ENCODE assay signal across 1 cellular context in the genomic region with DNA sequence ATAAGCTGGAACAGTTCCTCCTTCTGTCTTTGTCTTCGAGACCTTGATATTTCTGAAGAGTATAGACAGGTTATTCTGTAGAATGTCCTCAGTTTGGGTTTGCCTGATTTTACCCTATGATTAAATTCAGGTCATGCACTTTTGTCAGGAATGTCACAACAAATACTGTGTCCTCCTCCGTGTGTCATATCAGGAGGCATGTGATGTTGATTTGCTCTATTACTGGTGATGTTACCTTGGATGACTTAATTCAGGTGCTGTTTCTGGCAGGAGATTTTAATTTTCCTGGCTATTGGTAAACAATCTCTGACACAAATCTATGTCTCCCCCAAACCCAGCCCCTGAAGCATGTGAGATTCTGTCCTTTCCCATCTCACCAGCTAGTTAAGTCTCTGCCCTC.
TF ChIP-seq lines count a peak whose summit lies in the region.

No MANE protein-coding gene starts in this region.

TF ChIP-seq in HCT116, 20 proteins besides CTCF, POLR2A, EP300 and RAD21 (continued from another document):
- TF ChIP-seq, protein P1, sequence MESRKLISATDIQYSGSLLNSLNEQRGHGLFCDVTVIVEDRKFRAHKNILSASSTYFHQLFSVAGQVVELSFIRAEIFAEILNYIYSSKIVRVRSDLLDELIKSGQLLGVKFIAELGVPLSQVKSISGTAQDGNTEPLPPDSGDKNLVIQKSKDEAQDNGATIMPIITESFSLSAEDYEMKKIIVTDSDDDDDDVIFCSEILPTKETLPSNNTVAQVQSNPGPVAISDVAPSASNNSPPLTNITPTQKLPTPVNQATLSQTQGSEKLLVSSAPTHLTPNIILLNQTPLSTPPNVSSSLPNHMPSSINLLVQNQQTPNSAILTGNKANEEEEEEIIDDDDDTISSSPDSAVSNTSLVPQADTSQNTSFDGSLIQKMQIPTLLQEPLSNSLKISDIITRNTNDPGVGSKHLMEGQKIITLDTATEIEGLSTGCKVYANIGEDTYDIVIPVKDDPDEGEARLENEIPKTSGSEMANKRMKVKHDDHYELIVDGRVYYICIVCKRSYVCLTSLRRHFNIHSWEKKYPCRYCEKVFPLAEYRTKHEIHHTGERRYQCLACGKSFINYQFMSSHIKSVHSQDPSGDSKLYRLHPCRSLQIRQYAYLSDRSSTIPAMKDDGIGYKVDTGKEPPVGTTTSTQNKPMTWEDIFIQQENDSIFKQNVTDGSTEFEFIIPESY (IDR thresholded peaks at IDR 0.05; ENCODE audit: extremely low read depth, insufficient replicate concordance, low read length): no peak
- no peak for TF ChIP-seq EGR1 (IDR thresholded peaks at IDR 0.05; ENCODE audit: low read depth)
- TF ChIP-seq, protein P2, sequence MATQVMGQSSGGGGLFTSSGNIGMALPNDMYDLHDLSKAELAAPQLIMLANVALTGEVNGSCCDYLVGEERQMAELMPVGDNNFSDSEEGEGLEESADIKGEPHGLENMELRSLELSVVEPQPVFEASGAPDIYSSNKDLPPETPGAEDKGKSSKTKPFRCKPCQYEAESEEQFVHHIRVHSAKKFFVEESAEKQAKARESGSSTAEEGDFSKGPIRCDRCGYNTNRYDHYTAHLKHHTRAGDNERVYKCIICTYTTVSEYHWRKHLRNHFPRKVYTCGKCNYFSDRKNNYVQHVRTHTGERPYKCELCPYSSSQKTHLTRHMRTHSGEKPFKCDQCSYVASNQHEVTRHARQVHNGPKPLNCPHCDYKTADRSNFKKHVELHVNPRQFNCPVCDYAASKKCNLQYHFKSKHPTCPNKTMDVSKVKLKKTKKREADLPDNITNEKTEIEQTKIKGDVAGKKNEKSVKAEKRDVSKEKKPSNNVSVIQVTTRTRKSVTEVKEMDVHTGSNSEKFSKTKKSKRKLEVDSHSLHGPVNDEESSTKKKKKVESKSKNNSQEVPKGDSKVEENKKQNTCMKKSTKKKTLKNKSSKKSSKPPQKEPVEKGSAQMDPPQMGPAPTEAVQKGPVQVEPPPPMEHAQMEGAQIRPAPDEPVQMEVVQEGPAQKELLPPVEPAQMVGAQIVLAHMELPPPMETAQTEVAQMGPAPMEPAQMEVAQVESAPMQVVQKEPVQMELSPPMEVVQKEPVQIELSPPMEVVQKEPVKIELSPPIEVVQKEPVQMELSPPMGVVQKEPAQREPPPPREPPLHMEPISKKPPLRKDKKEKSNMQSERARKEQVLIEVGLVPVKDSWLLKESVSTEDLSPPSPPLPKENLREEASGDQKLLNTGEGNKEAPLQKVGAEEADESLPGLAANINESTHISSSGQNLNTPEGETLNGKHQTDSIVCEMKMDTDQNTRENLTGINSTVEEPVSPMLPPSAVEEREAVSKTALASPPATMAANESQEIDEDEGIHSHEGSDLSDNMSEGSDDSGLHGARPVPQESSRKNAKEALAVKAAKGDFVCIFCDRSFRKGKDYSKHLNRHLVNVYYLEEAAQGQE (IDR thresholded peaks at IDR 0.05; ENCODE audit: low read depth): no peak
- no peak for TF ChIP-seq EZH2phosphoT487 (IDR thresholded peaks at IDR 0.05; ENCODE audit: borderline replicate concordance)
- TF ChIP-seq FOSL1 (IDR thresholded peaks at IDR 0.05; ENCODE audit: low read depth): no peak
- TF ChIP-seq ELF1 (IDR thresholded peaks at IDR 0.05; ENCODE audit: borderline replicate concordance, low read depth): no peak
- no peak for TF ChIP-seq SRF (IDR thresholded peaks at IDR 0.05; ENCODE audit: low read depth)
- TF ChIP-seq JUND (IDR thresholded peaks at IDR 0.05): no peak
- no peak for TF ChIP-seq CBX3 (IDR thresholded peaks at IDR 0.05; ENCODE audit: low read depth)
- TF ChIP-seq, protein P3, sequence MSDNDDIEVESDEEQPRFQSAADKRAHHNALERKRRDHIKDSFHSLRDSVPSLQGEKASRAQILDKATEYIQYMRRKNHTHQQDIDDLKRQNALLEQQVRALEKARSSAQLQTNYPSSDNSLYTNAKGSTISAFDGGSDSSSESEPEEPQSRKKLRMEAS (IDR thresholded peaks at IDR 0.05): no peak
- TF ChIP-seq, protein P4, sequence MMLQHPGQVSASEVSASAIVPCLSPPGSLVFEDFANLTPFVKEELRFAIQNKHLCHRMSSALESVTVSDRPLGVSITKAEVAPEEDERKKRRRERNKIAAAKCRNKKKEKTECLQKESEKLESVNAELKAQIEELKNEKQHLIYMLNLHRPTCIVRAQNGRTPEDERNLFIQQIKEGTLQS (IDR thresholded peaks at IDR 0.05): no peak
- TF ChIP-seq ZNF274 (IDR thresholded peaks at IDR 0.05; ENCODE audit: low read depth, low read length): no peak
- TF ChIP-seq EZH2 (IDR thresholded peaks at IDR 0.05): no peak
- TF ChIP-seq YY1 (IDR thresholded peaks at IDR 0.05; ENCODE audit: extremely low read depth, insufficient replicate concordance, low read depth, low read length): no peak
- TF ChIP-seq SIN3A (IDR thresholded peaks at IDR 0.05; ENCODE audit: low read depth): no peak
- TF ChIP-seq TCF7L2 (IDR thresholded peaks at IDR 0.05; ENCODE audit: borderline replicate concordance, extremely low read depth, insufficient read depth, insufficient read length): no peak
- no peak for TF ChIP-seq POLR2AphosphoS5 (IDR thresholded peaks at IDR 0.05; ENCODE audit: low read depth, low read length)
- no peak for TF ChIP-seq CEBPB (IDR thresholded peaks at IDR 0.05; ENCODE audit: low read depth)
